In genomic region chr4:119498520-119498919, GRCh38 we compare ENCODE assay signal across 1 cellular context.
TF ChIP-seq lines count a peak whose summit lies in the region.

No MANE protein-coding gene starts in this region.

TF ChIP-seq in GM23338, 12 proteins besides CTCF, POLR2A, EP300 and RAD21 (continued from another document):
- TF ChIP-seq ZNF462 (CRISPR knock-in tag; IDR thresholded peaks at IDR 0.05), result no peak
- no peak for TF ChIP-seq STAT1 (IDR thresholded peaks at IDR 0.05; ENCODE audit: unreplicated experiment)
- TF ChIP-seq ETS1 (IDR thresholded peaks at IDR 0.05), result no peak
- no peak for TF ChIP-seq NANOG (IDR thresholded peaks at IDR 0.05; ENCODE audit: borderline replicate concordance)
- TF ChIP-seq ZNF331 (CRISPR knock-in tag; IDR thresholded peaks at IDR 0.05; ENCODE audit: low read depth), result no peak
- no peak for TF ChIP-seq EZH2 (IDR thresholded peaks at IDR 0.05; ENCODE audit: low read depth, unreplicated experiment)
- TF ChIP-seq ZNF114 (CRISPR knock-in tag; IDR thresholded peaks at IDR 0.05), result no peak
